ENCODE assay signal across 8 cellular contexts in the genomic region with DNA sequence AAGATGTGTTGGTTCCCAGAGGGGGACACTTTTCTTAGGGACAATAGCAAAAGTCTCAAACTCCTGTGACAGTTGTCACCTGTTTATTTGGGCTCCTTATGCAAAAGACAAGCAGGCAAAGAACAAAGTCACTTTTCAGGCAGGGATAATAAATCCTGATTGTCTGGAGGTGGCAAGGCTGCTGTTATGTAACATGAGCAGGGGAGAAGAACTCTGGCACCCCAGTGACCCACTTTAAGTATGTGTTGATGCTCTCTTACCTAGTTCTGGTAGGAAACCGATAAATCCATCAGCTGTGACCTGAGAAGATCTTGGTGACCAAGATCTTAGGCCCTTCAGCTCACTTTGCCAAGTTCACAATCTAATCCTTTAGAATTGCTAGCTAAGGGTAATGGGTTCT.
"Had no signal": no experiment of that assay in that cellular context is flagged by ENCODE, and none has a peak within 500 bp of the region (broad histone marks: within the 10 kb centered on the region; RNA-seq: fewer than 3 reads in every experiment).

No MANE protein-coding gene starts in this region.

- ATAC-seq: GM23338, HCT116 had no signal

- DNase-seq: GM23248, GOT3, H7, H9, HCEC 1CT, HFFc6 had no signal
